In genomic region chr6:127266178-127266891, GRCh38 we compare ENCODE assay signal across 1 cellular context.
TF ChIP-seq lines count a peak whose summit lies in the region.

TSS of gene RNF146 (plus strand) at chr6:127266864. CDS start at chr6:127280339, 13,475 bp downstream.

TF ChIP-seq in K562, 482 proteins besides CTCF, POLR2A, EP300 and RAD21 (continued from another document and continues in another):
- TF ChIP-seq POLR2AphosphoS5 (IDR thresholded peaks at IDR 0.05; ENCODE audit: control insufficient read depth, insufficient read depth, low read depth, low read length): 0 out of 2 replicates have a peak, but pooled peaks have one; percentile 56
- TF ChIP-seq SMC3 (conservative IDR thresholded peaks at IDR 0.05; ENCODE audit: insufficient read depth, low read depth, low read length): peak; percentile 36; the same call in 1 of the 2 replicates
- no peak for TF ChIP-seq DDX20 (tag; IDR thresholded peaks at IDR 0.05; ENCODE audit: low read depth)
- no peak for TF ChIP-seq NFIC (IDR thresholded peaks at IDR 0.05)
- no peak for TF ChIP-seq FOXA3 (CRISPR knock-in tag; conservative IDR thresholded peaks at IDR 0.05 in 1 of 2, IDR thresholded peaks at IDR 0.05 in 1 of 2)
- TF ChIP-seq HNRNPH1 (optimal IDR thresholded peaks at IDR 0.05; ENCODE audit: low read depth, low read length): no peak
- TF ChIP-seq SMARCA5 (IDR thresholded peaks at IDR 0.05): peak; percentile 60; the same call in 1 of the 2 replicates
- TF ChIP-seq RBBP5 (IDR thresholded peaks at IDR 0.05; ENCODE audit: borderline replicate concordance, insufficient read depth, low read length, poor library complexity, severe bottlenecking): no peak
- TF ChIP-seq TBP (optimal IDR thresholded peaks at IDR 0.05; ENCODE audit: low read depth, low read length): peak; percentile 68
- TF ChIP-seq TEAD4 (IDR thresholded peaks at IDR 0.05; ENCODE audit: low read length): no peak
- TF ChIP-seq TEAD4 (CRISPR knock-in tag; IDR thresholded peaks at IDR 0.05; ENCODE audit: borderline replicate concordance): no peak
- no peak for TF ChIP-seq ZNF277 (CRISPR knock-in tag; IDR thresholded peaks at IDR 0.05; ENCODE audit: borderline replicate concordance)
- no peak for TF ChIP-seq PHF8 (IDR thresholded peaks at IDR 0.05; ENCODE audit: borderline replicate concordance, low read length)
- no peak for TF ChIP-seq ZNF780A (CRISPR knock-in tag; IDR thresholded peaks at IDR 0.05)
- TF ChIP-seq SAFB (IDR thresholded peaks at IDR 0.05; ENCODE audit: borderline replicate concordance, low read depth, low read length): peak; percentile 62; the same call in 1 of the 2 replicates
- no peak for TF ChIP-seq UBTF (IDR thresholded peaks at IDR 0.05; ENCODE audit: borderline replicate concordance in 1 of 2, low read depth in 2 of 2, low read length in 2 of 2)
- no peak for TF ChIP-seq HIVEP1 (CRISPR knock-in tag; IDR thresholded peaks at IDR 0.05)
- TF ChIP-seq ETV1 (tag; conservative IDR thresholded peaks at IDR 0.05; ENCODE audit: low read depth): peak; percentile 78
- TF ChIP-seq CHD4 (IDR thresholded peaks at IDR 0.05; ENCODE audit: insufficient read depth, insufficient replicate concordance, low read depth, low read length, poor library complexity, severe bottlenecking): no peak
- peak; percentile 70 for TF ChIP-seq CCNT2 (IDR thresholded peaks at IDR 0.05; ENCODE audit: borderline replicate concordance, extremely low read depth, insufficient read length, low read depth, low read length)
- TF ChIP-seq KLF1 (tag; IDR thresholded peaks at IDR 0.05): no peak
- no peak for TF ChIP-seq AFF4 (CRISPR knock-in tag; IDR thresholded peaks at IDR 0.05)
- no peak for TF ChIP-seq TCF7L2 (IDR thresholded peaks at IDR 0.05; ENCODE audit: low read depth, low read length)
- TF ChIP-seq E2F1 (CRISPR knock-in tag; IDR thresholded peaks at IDR 0.05): no peak
- no peak for TF ChIP-seq ZNF707 (CRISPR knock-in tag; conservative IDR thresholded peaks at IDR 0.05)
- no peak for TF ChIP-seq ELK3 (CRISPR knock-in tag; IDR thresholded peaks at IDR 0.05)
- no peak for TF ChIP-seq ZNF41 (CRISPR knock-in tag; conservative IDR thresholded peaks at IDR 0.05)
- TF ChIP-seq KDM2B (CRISPR knock-in tag; IDR thresholded peaks at IDR 0.05): no peak
- peak; percentile 61 for TF ChIP-seq ATF7 (IDR thresholded peaks at IDR 0.05)
- TF ChIP-seq PML (IDR thresholded peaks at IDR 0.05; ENCODE audit: low read length): no peak; the same call in 1 of the 2 replicates
- TF ChIP-seq HMGN3 (IDR thresholded peaks at IDR 0.05; ENCODE audit: borderline replicate concordance, extremely low read depth, insufficient read length, low read depth, low read length): peak; percentile 79
- no peak for TF ChIP-seq ZKSCAN1 (IDR thresholded peaks at IDR 0.05; ENCODE audit: low read depth, low read length)
- 0 out of 2 replicates have a peak, but pooled peaks have one; percentile 16 for TF ChIP-seq FOXM1 (IDR thresholded peaks at IDR 0.05; ENCODE audit: low read depth)
- TF ChIP-seq FOXM1 (CRISPR knock-in tag; IDR thresholded peaks at IDR 0.05; ENCODE audit: low read depth): no peak
- peak; percentile 32; the same call in 1 of the 2 replicates for TF ChIP-seq SOX6 (IDR thresholded peaks at IDR 0.05)
- TF ChIP-seq ZNF507 (tag; conservative IDR thresholded peaks at IDR 0.05): no peak
- TF ChIP-seq ZBTB33 (CRISPR knock-in tag; IDR thresholded peaks at IDR 0.05): no peak
- TF ChIP-seq ZNF511 (CRISPR knock-in tag; IDR thresholded peaks at IDR 0.05): no peak
- no peak for TF ChIP-seq TCF7 (IDR thresholded peaks at IDR 0.05; ENCODE audit: borderline replicate concordance)
- TF ChIP-seq ZNF766 (CRISPR knock-in tag; conservative IDR thresholded peaks at IDR 0.05): peak; percentile 68
- TF ChIP-seq LEF1 (IDR thresholded peaks at IDR 0.05): no peak
- no peak for TF ChIP-seq ZNF445 (CRISPR knock-in tag; IDR thresholded peaks at IDR 0.05; ENCODE audit: low read depth)
- TF ChIP-seq ZNF75A (CRISPR knock-in tag; IDR thresholded peaks at IDR 0.05): no peak
- peak; percentile 48; the same call in 1 of the 2 replicates for TF ChIP-seq GABPA (tag; conservative IDR thresholded peaks at IDR 0.05; ENCODE audit: low read depth)
- peak; percentile 87 for TF ChIP-seq VEZF1 (CRISPR knock-in tag; IDR thresholded peaks at IDR 0.05)
- no peak for TF ChIP-seq TFAP4 (CRISPR knock-in tag; IDR thresholded peaks at IDR 0.05; ENCODE audit: borderline replicate concordance)
- TF ChIP-seq CEBPG (CRISPR knock-in tag; IDR thresholded peaks at IDR 0.05): no peak
- TF ChIP-seq CEBPG (tag; conservative IDR thresholded peaks at IDR 0.05 in 1 of 2, IDR thresholded peaks at IDR 0.05 in 1 of 2): 0 out of 4 replicates have a peak, but pooled peaks of 1 of the 2 experiments have one; percentile 5
- TF ChIP-seq IFI16 (CRISPR knock-in tag; IDR thresholded peaks at IDR 0.05): no peak
- TF ChIP-seq FOSL1 (tag; conservative IDR thresholded peaks at IDR 0.05): no peak
- no peak for TF ChIP-seq BCL6 (CRISPR knock-in tag; IDR thresholded peaks at IDR 0.05)
- no peak for TF ChIP-seq SMAD1 (IDR thresholded peaks at IDR 0.05; ENCODE audit: low read depth, low read length, partially characterized antibody)
- TF ChIP-seq EP400 (IDR thresholded peaks at IDR 0.05): no peak
- no peak for TF ChIP-seq ZNF324 (CRISPR knock-in tag; IDR thresholded peaks at IDR 0.05)
- no peak for TF ChIP-seq ZNF699 (CRISPR knock-in tag; IDR thresholded peaks at IDR 0.05; ENCODE audit: insufficient replicate concordance)
- TF ChIP-seq ZNF57 (CRISPR knock-in tag; IDR thresholded peaks at IDR 0.05): no peak
- TF ChIP-seq MITF (IDR thresholded peaks at IDR 0.05): no peak; the same call in 1 of the 2 replicates
